In the genomic region with DNA sequence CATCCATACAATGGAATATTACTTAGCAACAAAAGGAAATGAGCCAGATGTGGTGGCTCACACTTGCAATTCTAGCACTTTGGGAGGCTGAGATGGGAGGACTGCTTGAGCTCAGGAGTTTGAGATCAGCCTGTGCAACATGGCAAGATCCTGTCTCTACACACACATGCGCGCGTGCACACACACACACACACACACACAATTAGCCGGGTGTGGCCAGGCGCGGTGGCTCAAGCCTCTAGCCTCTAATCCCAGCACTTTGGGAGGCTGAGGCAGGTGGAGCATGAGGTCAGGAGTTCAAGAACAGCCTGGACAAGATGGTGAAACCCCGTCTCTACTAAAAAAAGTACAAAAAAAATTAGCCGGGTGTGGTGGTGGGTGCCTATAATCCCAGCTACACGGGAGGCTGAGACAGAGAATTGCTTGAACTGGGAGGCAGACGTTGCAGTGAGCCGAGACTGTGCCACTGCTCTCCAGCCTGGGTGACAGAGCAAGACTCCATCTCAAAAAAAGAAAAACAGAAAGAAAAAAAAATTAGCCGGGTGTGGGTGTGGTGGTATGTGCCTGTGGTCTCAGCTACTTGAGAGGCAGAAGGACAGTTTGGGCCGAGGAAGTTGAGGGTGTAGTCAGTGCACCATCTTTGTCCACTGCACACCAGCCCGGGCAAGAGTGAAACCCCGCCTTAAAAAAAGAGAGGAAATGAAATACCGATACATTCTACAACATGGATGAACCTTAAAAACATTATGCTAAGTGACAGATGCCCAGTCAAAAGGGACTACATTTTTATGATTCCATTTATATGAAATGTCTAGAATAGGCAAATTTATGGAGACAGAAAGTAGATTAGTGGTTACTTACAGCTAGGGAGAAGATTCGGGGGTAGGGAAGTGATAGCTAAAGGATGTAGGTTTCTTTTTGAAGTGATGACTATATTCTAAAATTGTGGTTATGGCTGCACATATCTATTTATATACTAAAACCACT, we compare ENCODE assay signal across 9 cellular contexts. TPM values are rescaled to one million over a fixed set of nuclear protein-coding genes. Genes with fewer than 3 reads are reported as not detected.
DNase-seq lines count a peak whose midpoint lies in the region; ATAC-seq lines count a peak whose summit lies in the region.
"Had no signal": no experiment of that assay in that cellular context is flagged by ENCODE, and none has a peak within 500 bp of the region (broad histone marks: within the 10 kb centered on the region; RNA-seq: fewer than 3 reads in every experiment).

No MANE protein-coding gene starts in this region.

- POLR2A ChIA-PET in CD4-positive, alpha-beta memory T cell (lab: Charles Lee; ENCODE audit: partially characterized antibody): interaction anchor here (0.5 to 3.3 kb wide), 21 partner anchors 9 to 310 kb away, joined by 3 to 36 read pairs (median 6); partner anchors contain the start of genes MROH8, RBL1 and RPN2

- H3K27ac Mint-ChIP-seq in CD4-positive, alpha-beta memory T cell: peak overlapping the region; percentile 88 to 99 (median 96)

- H3K36me3 Mint-ChIP-seq in CD4-positive, alpha-beta memory T cell: peaks cover 41 to 47% of the 10 kb centered on the region in 2 donors

- H3K9me3 Mint-ChIP-seq in CD4-positive, alpha-beta memory T cell: peaks cover 0 to 1% (median 0%) of the 10 kb centered on the region in 8 donors

- peak overlapping the region; percentile 5 to 51 for H3K4me3 ChIP-seq in CD4-positive, alpha-beta memory T cell (ENCODE audit: low read length in 2 of 2)
- H3K4me3 ChIP-seq: esophagus muscularis mucosa had no signal

- H3K4me3 Mint-ChIP-seq in CD4-positive, alpha-beta memory T cell: peak overlapping the region; percentile 87 to 98 (median 93)

- no peaks in the 10 kb centered on the region for H3K27me3 ChIP-seq in CD4-positive, alpha-beta memory T cell (ENCODE audit: insufficient read depth, low read length)
- H3K27me3 ChIP-seq: esophagus muscularis mucosa had no signal

- H3K9me3 ChIP-seq in CD4-positive, alpha-beta memory T cell (ENCODE audit: control insufficient read depth in 1 of 2, low read length in 2 of 2): no peaks in the 10 kb centered on the region
- H3K9me3 ChIP-seq: esophagus muscularis mucosa had no signal

- H3K27ac ChIP-seq in CD4-positive, alpha-beta memory T cell (ENCODE audit: low read depth, low read length): peak overlapping the region; percentile 53
- H3K27ac ChIP-seq: esophagus muscularis mucosa had no signal

- peaks cover 21% of the 10 kb centered on the region for H3K36me3 ChIP-seq in CD4-positive, alpha-beta memory T cell (ENCODE audit: insufficient read depth, low read length)

- H3K4me1 ChIP-seq in CD4-positive, alpha-beta memory T cell (ENCODE audit: insufficient read depth, low read length): peaks cover 28% of the 10 kb centered on the region
- H3K4me1 ChIP-seq: esophagus muscularis mucosa had no signal

- CTCF ChIA-PET in CD4-positive, alpha-beta memory T cell (lab: Charles Lee; ENCODE audit: partially characterized antibody): interaction anchor here (0.6 to 3.8 kb wide), 11 partner anchors 9 to 136 kb away, joined by 3 to 21 read pairs (median 3); partner anchors contain the start of genes MROH8 and RPN2

- peak; percentile 45 to 61 (median 52) for DNase-seq in CD4-positive, alpha-beta memory T cell
- peak; percentile 21 for DNase-seq in activated effector memory CD4-positive, alpha-beta T cell treated with Interleukin-2 at 50 U/mL for 16 hours
- no peak for DNase-seq in AG08395 (ENCODE audit: low spot score)
- DNase-seq in DMS79 (lab: John Stamatoyannopoulos, UW): no peak
- no peak for DNase-seq in ureter (ENCODE audit: low spot score)
- no peak for DNase-seq in retina

- H3K27me3 Mint-ChIP-seq in CD4-positive, alpha-beta memory T cell: no peaks in the 10 kb centered on the region

- peaks cover 13 to 33% (median 23%) of the 10 kb centered on the region in 4 donors for H3K4me1 Mint-ChIP-seq in CD4-positive, alpha-beta memory T cell

- peak; percentile 67 for ATAC-seq in GM19455 (IDR thresholded peaks at IDR 0.05; ENCODE audit: unreplicated experiment)
- ATAC-seq in HG03378 (IDR thresholded peaks at IDR 0.05; ENCODE audit: unreplicated experiment): peak; percentile 60

- intact Hi-C loops in CD4-positive, alpha-beta memory T cell (cut with micrococcal nuclease): loop anchor here (1.0 kb wide), 1 partner anchor 35 kb away; no protein-coding TSS in a partner anchor

RNA-seq across cellular contexts. Expression of gene RBL1, which starts 52.5 kb away (rescaled TPM):
- 10 to 100 TPM; 29.9 to 39.6 TPM for total RNA-seq in CD4-positive, alpha-beta memory T cell
- polyA plus RNA-seq in CD4-positive, alpha-beta memory T cell: 10 to 100 TPM in 1 of 2 donors, 1 to 10 TPM in 1; 7.0 to 16.6 TPM
- total RNA-seq in ureter: 8.1 TPM

Comparison
In these comparisons a context has a peak if more than half of its experiments do, and no peak if none do; other contexts are left out.
1. DNase-seq: peak in CD4-positive, alpha-beta memory T cell (5 of 5) and activated effector memory CD4-positive, alpha-beta T cell treated with Interleukin-2 at 50 U/mL for 16 hours (single experiment); none in AG08395 (single experiment), DMS79 (single experiment), ureter (single experiment) and retina (single experiment).